28 cellular contexts compared by ENCODE assay signal in the genomic region with DNA sequence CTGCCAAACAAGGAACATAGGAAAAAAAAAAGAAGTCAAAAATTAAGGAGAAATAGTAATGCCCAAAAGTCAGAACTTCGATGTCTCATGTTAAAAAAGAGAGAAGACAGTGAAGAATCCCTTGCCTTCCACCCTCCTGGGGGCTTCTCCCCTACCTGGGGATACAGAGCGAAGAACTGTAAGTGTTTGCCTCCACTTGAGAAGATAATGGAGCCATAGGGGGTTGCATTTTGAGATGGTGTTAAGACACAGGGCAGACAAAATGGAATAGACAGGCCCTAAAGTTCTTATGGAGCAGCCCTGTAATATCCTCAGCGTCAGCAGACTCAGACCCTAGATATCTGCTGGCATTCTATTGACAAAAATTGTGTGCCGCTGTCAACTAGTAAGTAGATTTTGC.
"Had no signal": no experiment of that assay in that cellular context is flagged by ENCODE, and none has a peak within 500 bp of the region (broad histone marks: within the 10 kb centered on the region; RNA-seq: fewer than 3 reads in every experiment).

No MANE protein-coding gene starts in this region.

- H3K9me3 ChIP-seq: adrenal gland, body of pancreas had no signal

- H3K27me3 Mint-ChIP-seq: activated CD4-positive, alpha-beta memory T cell treated with anti-CD3 and anti-CD28 coated beads, Interleukin-2, amount 10 ng/mL, durations not matched to agents 7 days and 5 days; effector memory CD8-positive, alpha-beta T cell had no signal

- H3K27ac ChIP-seq: adrenal gland, body of pancreas, epithelial cell of prostate, esophagus squamous epithelium, gastroesophageal sphincter had no signal

- H3K4me1 ChIP-seq: adrenal gland, body of pancreas, esophagus squamous epithelium, gastroesophageal sphincter had no signal

- H3K4me3 Mint-ChIP-seq: activated CD4-positive, alpha-beta memory T cell treated with anti-CD3 and anti-CD28 coated beads, Interleukin-2, amount 10 ng/mL, durations not matched to agents 7 days and 5 days; activated CD4-positive, alpha-beta T cell treated with anti-CD3 and anti-CD28 coated beads, Interleukin-2, amount 10 ng/mL, durations not matched to agents 7 days and 5 days; activated naive CD4-positive, alpha-beta T cell treated with anti-CD3 and anti-CD28 coated beads for 36 hours; activated naive CD4-positive, alpha-beta T cell treated with anti-CD3 and anti-CD28 coated beads, Interleukin-2, amount 50 U/mL, for 24 hours; activated naive CD8-positive, alpha-beta T cell treated with anti-CD3 and anti-CD28 coated beads for 36 hours; activated naive CD8-positive, alpha-beta T cell treated with anti-CD3 and anti-CD28 coated beads, Interleukin-2, amount 50 U/mL, for 24 hours; activated T-helper 1 cell treated with anti-CD3 and anti-CD28 coated beads, Interleukin-12 subunit alpha, Interleukin-12 subunit beta, Interleukin-2, Interleukin-4 antibody, amounts not matched to agents 30 ng/mL and 10 ng/mL and 1 ng/mL, durations not matched to agents 14 hours and 24 hours and 36 hours; effector memory CD8-positive, alpha-beta T cell had no signal

- H3K27me3 ChIP-seq: adrenal gland, body of pancreas, esophagus squamous epithelium, gastroesophageal sphincter had no signal

- H3K4me1 Mint-ChIP-seq: activated CD4-positive, alpha-beta memory T cell treated with anti-CD3 and anti-CD28 coated beads, Interleukin-2, amount 10 ng/mL, durations not matched to agents 7 days and 5 days; activated CD4-positive, alpha-beta T cell treated with anti-CD3 and anti-CD28 coated beads, Interleukin-2, amount 10 ng/mL, durations not matched to agents 7 days and 5 days; activated naive CD4-positive, alpha-beta T cell treated with anti-CD3 and anti-CD28 coated beads, Interleukin-2, amount 50 U/mL, for 24 hours; activated naive CD8-positive, alpha-beta T cell treated with anti-CD3 and anti-CD28 coated beads for 36 hours; activated naive CD8-positive, alpha-beta T cell treated with anti-CD3 and anti-CD28 coated beads, Interleukin-2, amount 50 U/mL, for 24 hours had no signal

- H3K36me3 ChIP-seq: adrenal gland, esophagus squamous epithelium, gastroesophageal sphincter had no signal

- H3K9me3 Mint-ChIP-seq: activated CD4-positive, alpha-beta memory T cell treated with anti-CD3 and anti-CD28 coated beads, Interleukin-2, amount 10 ng/mL, durations not matched to agents 7 days and 5 days; activated CD4-positive, alpha-beta T cell treated with anti-CD3 and anti-CD28 coated beads, Interleukin-2, amount 10 ng/mL, durations not matched to agents 7 days and 5 days; activated naive CD4-positive, alpha-beta T cell treated with anti-CD3 and anti-CD28 coated beads, Interleukin-2, amount 50 U/mL, for 24 hours; activated naive CD8-positive, alpha-beta T cell treated with anti-CD3 and anti-CD28 coated beads for 36 hours; activated T-helper 1 cell treated with anti-CD3 and anti-CD28 coated beads, Interleukin-12 subunit alpha, Interleukin-12 subunit beta, Interleukin-2, Interleukin-4 antibody, amounts not matched to agents 30 ng/mL and 10 ng/mL and 1 ng/mL, durations not matched to agents 14 hours and 24 hours and 36 hours; activated T-helper 2 cell treated with anti-CD3 and anti-CD28 coated beads, Interferon-gamma antibody, Interleukin-2, Interleukin-4, amounts not matched to agents 10 μg/mL and 5 μg/mL and 100 μg/mL, durations not matched to agents 14 hours and 24 hours and 36 hours had no signal

- H3K4me3 ChIP-seq: adrenal gland, body of pancreas, esophagus squamous epithelium, gastroesophageal sphincter had no signal

- ATAC-seq: activated naive CD8-positive, alpha-beta T cell treated with anti-CD3 and anti-CD28 coated beads, Interleukin-2, amount 50 U/mL, for 24 hours; body of pancreas; effector memory CD8-positive, alpha-beta T cell; gastroesophageal sphincter had no signal

- H3K27ac Mint-ChIP-seq: activated CD4-positive, alpha-beta memory T cell treated with anti-CD3 and anti-CD28 coated beads, Interleukin-2, amount 10 ng/mL, durations not matched to agents 7 days and 5 days; activated CD4-positive, alpha-beta T cell treated with anti-CD3 and anti-CD28 coated beads, Interleukin-2, amount 10 ng/mL, durations not matched to agents 7 days and 5 days; activated naive CD4-positive, alpha-beta T cell treated with anti-CD3 and anti-CD28 coated beads for 36 hours; activated naive CD4-positive, alpha-beta T cell treated with anti-CD3 and anti-CD28 coated beads, Interleukin-2, amount 50 U/mL, for 24 hours; activated naive CD8-positive, alpha-beta T cell treated with anti-CD3 and anti-CD28 coated beads for 36 hours; activated naive CD8-positive, alpha-beta T cell treated with anti-CD3 and anti-CD28 coated beads, Interleukin-2, amount 50 U/mL, for 24 hours; activated T-helper 1 cell treated with anti-CD3 and anti-CD28 coated beads, Interleukin-12 subunit alpha, Interleukin-12 subunit beta, Interleukin-2, Interleukin-4 antibody, amounts not matched to agents 30 ng/mL and 10 ng/mL and 1 ng/mL, durations not matched to agents 14 hours and 24 hours and 36 hours; activated T-helper 2 cell treated with anti-CD3 and anti-CD28 coated beads, Interferon-gamma antibody, Interleukin-2, Interleukin-4, amounts not matched to agents 10 μg/mL and 5 μg/mL and 100 μg/mL, durations not matched to agents 14 hours and 24 hours and 36 hours; effector memory CD8-positive, alpha-beta T cell had no signal

- H3K36me3 Mint-ChIP-seq: activated naive CD4-positive, alpha-beta T cell treated with anti-CD3 and anti-CD28 coated beads, Interleukin-2, amount 50 U/mL, for 24 hours; activated naive CD8-positive, alpha-beta T cell treated with anti-CD3 and anti-CD28 coated beads for 36 hours had no signal

- DNase-seq: activated CD4-positive, alpha-beta memory T cell treated with anti-CD3 and anti-CD28 coated beads, Interleukin-2, amount 10 ng/mL, durations not matched to agents 7 days and 5 days; activated CD4-positive, alpha-beta T cell treated with anti-CD3 and anti-CD28 coated beads for 1 hour; activated CD4-positive, alpha-beta T cell treated with anti-CD3 and anti-CD28 coated beads for 4 hours; activated CD4-positive, alpha-beta T cell treated with anti-CD3 and anti-CD28 coated beads, Interleukin-2, amount 10 ng/mL, durations not matched to agents 7 days and 5 days; activated CD4-positive, alpha-beta T cell treated with anti-CD3 and anti-CD28 coated beads, Interleukin-2, amount 50 U/mL, for 4 hours; activated CD8-positive, alpha-beta memory T cell treated with anti-CD3 and anti-CD28 coated beads for 24 hours; activated effector memory CD4-positive, alpha-beta T cell treated with anti-CD3 and anti-CD28 coated beads, Interleukin-2, amount 50 U/mL, for 16 hours; activated naive CD4-positive, alpha-beta T cell treated with anti-CD3 and anti-CD28 coated beads for 36 hours; activated naive CD8-positive, alpha-beta T cell treated with anti-CD3 and anti-CD28 coated beads for 36 hours; activated naive CD8-positive, alpha-beta T cell treated with anti-CD3 and anti-CD28 coated beads, Interleukin-2, amount 50 U/mL, for 24 hours; activated T-cell treated with anti-CD3 and anti-CD28 coated beads, Interleukin-2, amount 50 U/mL, for 48 hours; adrenal gland; amygdala; aorta; body of pancreas; caudate nucleus; cortex of kidney; dermis blood vessel endothelial cell; effector CD4-positive, alpha-beta T cell; effector memory CD8-positive, alpha-beta T cell; esophagus squamous epithelium; foreskin melanocyte; T-helper 2 cell had no signal
